In genomic region chr1:86394416-86394815, GRCh38 we compare ENCODE assay signal across 9 cellular contexts. TPM values are rescaled to one million over a fixed set of nuclear protein-coding genes. Genes with fewer than 3 reads are reported as not detected.
A peak's percentile ranks its signal among the peaks of the same experiment; 100 is the strongest.
DNase-seq lines count a peak whose midpoint lies in the region; ATAC-seq and TF ChIP-seq lines count a peak whose summit lies in the region.
"Had no signal": no experiment of that assay in that cellular context is flagged by ENCODE, and none has a peak within 500 bp of the region (broad histone marks: within the 10 kb centered on the region; RNA-seq: fewer than 3 reads in every experiment).

No MANE protein-coding gene starts in this region.

- H3K9ac ChIP-seq in adipocyte (ENCODE audit: low read length), result peak overlapping the region; percentile 53

- H3K27me3 Mint-ChIP-seq in glutamatergic neuron (ENCODE audit: unreplicated experiment) (no peaks in the 10 kb centered on the region), type B pancreatic cell (peaks cover 6% of the 10 kb centered on the region)

- no peak for TF ChIP-seq POLR2A in heart left ventricle (IDR thresholded peaks at IDR 0.05)

- TF ChIP-seq CTCF in heart left ventricle (IDR thresholded peaks at IDR 0.05), result no peak
- TF ChIP-seq CTCF in heart right ventricle (IDR thresholded peaks at IDR 0.05), result no peak
- TF ChIP-seq CTCF in glutamatergic neuron (IDR thresholded peaks at IDR 0.05; ENCODE audit: partially characterized antibody, unreplicated experiment), result no peak
- TF ChIP-seq CTCF in type B pancreatic cell (conservative IDR thresholded peaks at IDR 0.05), result no peak

- intact Hi-C loops in heart left ventricle (cut with DNase I), result loop anchor here in 3 of 10 donors (5.0 to 10.0 kb wide), 3 partner anchors 308 to 690 kb away; partner anchors contain the start of gene SH3GLB1 (in 3 of the 3)
- intact Hi-C loops in heart right ventricle (cut with DNase I), result loop anchor here in 1 of 10 donors (10.0 kb wide), 1 partner anchor 520 kb away; the partner anchor contains the start of genes HS2ST1 and SELENOF

- H3K4me3 ChIP-seq in heart left ventricle (peak overlapping the region in 8 of 12 donors; percentile 75 to 91 (median 82)), heart right ventricle (peak overlapping the region in 5 of 10 donors; percentile 82 to 100 (median 90)), adipocyte (ENCODE audit: low read length) (peak overlapping the region; percentile 95)

- peaks cover 0 to 32% (median 12%) of the 10 kb centered on the region in 12 donors for H3K4me1 ChIP-seq in heart left ventricle
- H3K4me1 ChIP-seq in heart right ventricle, result peaks cover 0 to 39% (median 16%) of the 10 kb centered on the region in 9 donors
- H3K4me1 ChIP-seq in adipocyte (ENCODE audit: control insufficient read depth, insufficient read depth, low read length), result peaks cover 29% of the 10 kb centered on the region

- H3K9me3 Mint-ChIP-seq in glutamatergic neuron (ENCODE audit: unreplicated experiment), result no peaks in the 10 kb centered on the region
- H3K9me3 Mint-ChIP-seq in type B pancreatic cell, result no peaks in the 10 kb centered on the region

- no peaks in the 10 kb centered on the region for H3K36me3 Mint-ChIP-seq in glutamatergic neuron (ENCODE audit: unreplicated experiment)
- peaks cover 25% of the 10 kb centered on the region for H3K36me3 Mint-ChIP-seq in type B pancreatic cell
- H3K36me3 Mint-ChIP-seq: CD14-positive monocyte had no signal

- H3K4me3 Mint-ChIP-seq in glutamatergic neuron (ENCODE audit: unreplicated experiment) (peak overlapping the region; percentile 76), type B pancreatic cell (peak overlapping the region; percentile 97)

- H3K27me3 ChIP-seq in heart left ventricle (no peaks in the 10 kb centered on the region), heart right ventricle (no peaks in the 10 kb centered on the region), adipocyte (replicated peaks; ENCODE audit: control insufficient read depth, insufficient read depth, low read length) (no peaks in the 10 kb centered on the region)

- peaks cover 0 to 9% (median 0%) of the 10 kb centered on the region in 12 donors for H3K9me3 ChIP-seq in heart left ventricle
- peaks cover 0 to 12% (median 0%) of the 10 kb centered on the region in 11 donors for H3K9me3 ChIP-seq in heart right ventricle
- H3K9me3 ChIP-seq in adipocyte (ENCODE audit: control insufficient read depth, low read length), result no peaks in the 10 kb centered on the region

- H3K4me1 Mint-ChIP-seq in glutamatergic neuron (ENCODE audit: low read depth, unreplicated experiment) (peaks cover 8% of the 10 kb centered on the region), type B pancreatic cell (ENCODE audit: unreplicated experiment) (peaks cover 31% of the 10 kb centered on the region)

- WGBS in heart left ventricle, 4 donors, result 49 to 68% (median 57%) methylated on average over 2 of the region's 2 CpGs
- 61 to 64% methylated on average over 2 of the region's 2 CpGs for WGBS in heart right ventricle, 2 donors

- DNase-seq in heart left ventricle (no peak), heart right ventricle (no peak), adipocyte (ENCODE audit: low read depth) (peak; percentile 69), glutamatergic neuron (no peak), type B pancreatic cell (ENCODE audit: extremely low spot score, unreplicated experiment) (no peak), putamen (ENCODE audit: low spot score) (no peak), NCI-H2029 (lab: John Stamatoyannopoulos, UW) (no peak)

- peak overlapping the region in 5 of 12 donors; percentile 4 to 87 (median 17) for H3K27ac ChIP-seq in heart left ventricle
- H3K27ac ChIP-seq in heart right ventricle, result peak overlapping the region in 4 of 10 donors; percentile 24 to 73 (median 40)

- no peak for ATAC-seq in heart left ventricle
- ATAC-seq in heart right ventricle, result no peak
- no peak for ATAC-seq in HG02870 (IDR thresholded peaks at IDR 0.05; ENCODE audit: unreplicated experiment)

- H3K36me3 ChIP-seq in heart left ventricle, result no peaks in the 10 kb centered on the region
- no peaks in the 10 kb centered on the region for H3K36me3 ChIP-seq in heart right ventricle
- H3K36me3 ChIP-seq in adipocyte (ENCODE audit: control insufficient read depth, insufficient read depth, low read length, severe bottlenecking), result no peaks in the 10 kb centered on the region

- H3K27ac Mint-ChIP-seq in glutamatergic neuron (ENCODE audit: unreplicated experiment), result no peak overlapping the region
- peak overlapping the region; percentile 38 for H3K27ac Mint-ChIP-seq in type B pancreatic cell
- H3K27ac Mint-ChIP-seq: CD14-positive monocyte had no signal

RNA-seq across cellular contexts. Expression of gene ODF2L, which starts 1.7 kb away (rescaled TPM):
- total RNA-seq in heart left ventricle (10 to 100 TPM in 6 of 9 donors, 1 to 10 TPM in 3; 6.2 to 23.7 (median 12.3) TPM), heart right ventricle (10 to 100 TPM in 2 of 10 donors, 1 to 10 TPM in 8; 6.2 to 15.2 (median 8.4) TPM), glutamatergic neuron (ENCODE audit: unreplicated experiment) (61.1 TPM), type B pancreatic cell (ENCODE audit: low replicate concordance) (46.9 and 54.3 TPM in 2 replicates)
- polyA plus RNA-seq in heart left ventricle (10 to 100 TPM in 1 of 2 donors, 1 to 10 TPM in 1; 8.6 to 14.0 TPM), heart right ventricle (10 to 100 TPM in 1 of 2 donors, 1 to 10 TPM in 1; 6.8 to 55.2 TPM)

RNA-seq across cellular contexts. Expression of gene CLCA2, which starts 29.6 kb away (rescaled TPM):
- total RNA-seq in heart left ventricle, result under 1 TPM in 2 of 9 donors, not detected in 7; 0.16 to 0.24 TPM
- under 1 TPM in 1 of 2 donors, not detected in 1; 0.07 TPM for polyA plus RNA-seq in heart left ventricle
- under 1 TPM in 1 of 10 donors, not detected in 9; 0.07 TPM for total RNA-seq in heart right ventricle
- polyA plus RNA-seq in heart right ventricle, result under 1 TPM in 1 of 2 donors, not detected in 1; 0.03 TPM
- not detected for total RNA-seq in glutamatergic neuron (ENCODE audit: unreplicated experiment)
- 0.60 and 3.8 TPM in 2 replicates for total RNA-seq in type B pancreatic cell (ENCODE audit: low replicate concordance)
- polyA plus RNA-seq: CD14-positive monocyte had no signal
